In genomic region chr17:1736348-1737281, GRCh38 we compare ENCODE assay signal across 7 cellular contexts. TPM values are rescaled to one million over a fixed set of nuclear protein-coding genes. Genes with fewer than 3 reads are reported as not detected.
DNase-seq lines count a peak whose midpoint lies in the region; ATAC-seq and TF ChIP-seq lines count a peak whose summit lies in the region.

No MANE protein-coding gene starts in this region.

- H3K4me2 ChIP-seq in HCT116 (ENCODE audit: low read length) (no peak overlapping the region), fibroblast of lung (ENCODE audit: extremely low read depth, insufficient read depth, low read length) (no peak overlapping the region)

- intact Hi-C loops in HCT116 (cut with micrococcal nuclease) = no loop called here
- intact Hi-C loops in sigmoid colon (cut with DNase I) = no loop called here

- H3K4me3 Mint-ChIP-seq in T-helper 17 cell = peak overlapping the region; percentile 28

- no peak for TF ChIP-seq RAD21 in HCT116 (IDR thresholded peaks at IDR 0.05; ENCODE audit: low read depth)

- peak; percentile 28; the same call in 1 of the 2 replicates for ATAC-seq in HCT116
- peak; percentile 81 for ATAC-seq in T-helper 17 cell
- ATAC-seq in HG02623 (IDR thresholded peaks at IDR 0.05; ENCODE audit: unreplicated experiment) = no peak
- ATAC-seq in GM21390 (IDR thresholded peaks at IDR 0.05; ENCODE audit: unreplicated experiment) = no peak
- no peak for ATAC-seq in GM18868 (IDR thresholded peaks at IDR 0.05; ENCODE audit: unreplicated experiment)

- H2AFZ ChIP-seq in HCT116 (ENCODE audit: low read depth, low read length, poor library complexity, severe bottlenecking) = no peak overlapping the region
- no peak overlapping the region for H2AFZ ChIP-seq in fibroblast of lung (ENCODE audit: low read length)

- H3K27ac ChIP-seq in HCT116 (ENCODE audit: low read depth, low read length) (no peak overlapping the region), fibroblast of lung (ENCODE audit: insufficient read depth, low read length) (no peak overlapping the region), sigmoid colon (peak overlapping the region in 3 of 4 donors; percentile 2 to 7 (median 4))

- H3K4me1 ChIP-seq in HCT116 (ENCODE audit: control insufficient read depth in 1 of 2, insufficient read depth in 2 of 2, low read length in 2 of 2) = no peaks in the 10 kb centered on the region
- H3K4me1 ChIP-seq in fibroblast of lung (ENCODE audit: control insufficient read depth, extremely low read depth, insufficient read depth, low read length) = no peaks in the 10 kb centered on the region
- H3K4me1 ChIP-seq in sigmoid colon = peaks cover 0 to 16% (median 12%) of the 10 kb centered on the region in 4 donors

- RAD21 ChIA-PET in HCT116 (lab: Charles Lee; ENCODE audit: low non-redundant PET in 1 of 2, low total read pairs in 2 of 2, uncharacterized antibody in 2 of 2, unreplicated experiment in 2 of 2) = no interaction called here

- peak overlapping the region; percentile 87 for H3K27ac Mint-ChIP-seq in T-helper 17 cell

- no peak for TF ChIP-seq EP300 in sigmoid colon (IDR thresholded peaks at IDR 0.05)

- H3K9me3 ChIP-seq in HCT116 (ENCODE audit: control insufficient read depth in 1 of 2, insufficient read depth in 1 of 2, low read depth in 1 of 2, low read length in 2 of 2) (no peaks in the 10 kb centered on the region), T-helper 17 cell (ENCODE audit: control insufficient read depth, low read length, poor library complexity, severe bottlenecking) (no peaks in the 10 kb centered on the region), fibroblast of lung (ENCODE audit: control insufficient read depth, insufficient read depth, low read depth, low read length) (no peaks in the 10 kb centered on the region), sigmoid colon (no peaks in the 10 kb centered on the region)

- CTCF ChIA-PET in HCT116 (lab: Charles Lee) = no interaction called here

- TF ChIP-seq CTCF in HCT116 (IDR thresholded peaks at IDR 0.05 in 2 of 3, conservative IDR thresholded peaks at IDR 0.05 in 1 of 3; ENCODE audit: borderline replicate concordance in 1 of 3, insufficient read depth in 1 of 3, low read depth in 2 of 3, low read length in 2 of 3) (no peak), fibroblast of lung (conservative IDR thresholded peaks at IDR 0.05 in 1 of 2, IDR thresholded peaks at IDR 0.05 in 1 of 2; ENCODE audit: low read depth in 1 of 2, low read length in 2 of 2) (no peak), sigmoid colon (IDR thresholded peaks at IDR 0.05) (no peak)

- H3K4me3 ChIP-seq in HCT116 (replicated peaks in 1 of 2; ENCODE audit: low read depth in 1 of 2, low read length in 2 of 2) (no peak overlapping the region), fibroblast of lung (replicated peaks in 1 of 4; ENCODE audit: control extremely low read depth in 1 of 4, insufficient read depth in 1 of 4, low read depth in 3 of 4, low read length in 4 of 4) (no peak overlapping the region), sigmoid colon (no peak overlapping the region)

- POLR2A ChIA-PET in HCT116 (lab: Charles Lee) = interaction anchor here (0.5 kb wide), 1 partner anchor 100 kb away, joined by 3 read pairs; no protein-coding TSS in a partner anchor

- no peaks in the 10 kb centered on the region for H3K27me3 Mint-ChIP-seq in T-helper 17 cell

- 65 to 67% methylated on average over 25 of the region's 25 CpGs for WGBS in sigmoid colon, 2 donors

- no peaks in the 10 kb centered on the region for H3K9me2 ChIP-seq in HCT116 (ENCODE audit: insufficient read depth)

- TF ChIP-seq POLR2A in HCT116 (IDR thresholded peaks at IDR 0.05; ENCODE audit: borderline replicate concordance, extremely low read depth, insufficient read depth, insufficient read length) = no peak
- TF ChIP-seq POLR2A in sigmoid colon (IDR thresholded peaks at IDR 0.05) = no peak

- H3K36me3 Mint-ChIP-seq in T-helper 17 cell (ENCODE audit: low read depth) = peaks cover 3% of the 10 kb centered on the region

- no peak overlapping the region for H3K9ac ChIP-seq in HCT116 (ENCODE audit: low read length)
- H3K9ac ChIP-seq in fibroblast of lung (ENCODE audit: insufficient read depth, low read length) = no peak overlapping the region

- H4K20me1 ChIP-seq in HCT116 (ENCODE audit: insufficient read depth) = no peaks in the 10 kb centered on the region
- H4K20me1 ChIP-seq in fibroblast of lung (ENCODE audit: control insufficient read depth, extremely low read depth, insufficient read depth, low read length) = no peaks in the 10 kb centered on the region

- DNase-seq in HCT116 (ENCODE audit: low read depth, low spot score) = no peak
- DNase-seq in T-helper 17 cell = peak; percentile 39 to 46 (median 45)
- peak; percentile 59 to 82 for DNase-seq in fibroblast of lung (ENCODE audit: low read depth in 2 of 2)
- peak; percentile 83 for DNase-seq in sigmoid colon

- H3K27me3 ChIP-seq in HCT116 (ENCODE audit: insufficient read depth, low read length) = no peaks in the 10 kb centered on the region
- H3K27me3 ChIP-seq in fibroblast of lung (ENCODE audit: control insufficient read depth, insufficient read depth, low read length) = no peaks in the 10 kb centered on the region
- H3K27me3 ChIP-seq in sigmoid colon = no peaks in the 10 kb centered on the region

- peaks cover 9% of the 10 kb centered on the region for H3K4me1 Mint-ChIP-seq in T-helper 17 cell

- no TSS peak for BruUV-seq in HCT116 (replicated peaks; lab: Mats Ljungman, UMichigan)

- H3K79me2 ChIP-seq in HCT116 (ENCODE audit: insufficient read depth, low read length) (no peaks in the 10 kb centered on the region), fibroblast of lung (ENCODE audit: control insufficient read depth, insufficient read depth, low read length) (no peaks in the 10 kb centered on the region)

- H3K36me3 ChIP-seq in HCT116 (ENCODE audit: control insufficient read depth in 1 of 2, insufficient read depth in 2 of 2, low read length in 2 of 2) = no peaks in the 10 kb centered on the region
- H3K36me3 ChIP-seq in fibroblast of lung (ENCODE audit: control insufficient read depth, insufficient read depth, low read length) = peaks cover 16% of the 10 kb centered on the region
- peaks cover 21 to 60% (median 24%) of the 10 kb centered on the region in 4 donors for H3K36me3 ChIP-seq in sigmoid colon

TF ChIP-seq in HCT116, 20 proteins besides CTCF, POLR2A, EP300 and RAD21:
- TF ChIP-seq POLR2AphosphoS5 (IDR thresholded peaks at IDR 0.05; ENCODE audit: low read depth, low read length) = no peak
- TF ChIP-seq EZH2 (IDR thresholded peaks at IDR 0.05) = no peak

RNA-seq across cellular contexts. Expression of gene SERPINF2, which starts 6.1 kb away (rescaled TPM):
- total RNA-seq in HCT116 (2021; ENCODE audit: unreplicated experiment) (2.5 TPM), T-helper 17 cell (under 1 TPM; 0.29 to 0.67 TPM), fibroblast of lung (under 0.01 and 0.17 TPM in 2 replicates), sigmoid colon (1 to 10 TPM; 2.9 to 7.2 (median 4.1) TPM)
- polyA plus RNA-seq in HCT116 (2012) = 4.5 and 5.1 TPM in 2 replicates
- polyA plus RNA-seq in fibroblast of lung (0.06 and 0.09 TPM in 2 replicates), sigmoid colon (10 to 100 TPM in 1 of 3 donors, 1 to 10 TPM in 1, under 1 TPM in 1; 0.69 to 12.9 (median 1.2) TPM)
- polyA plus RNA-seq in fibroblast of lung (2012) = 0.10 TPM in 1 of 2 replicates, not detected in the other
- 0.59 TPM in 1 of 2 replicates, not detected in the other for polyA minus RNA-seq in fibroblast of lung (ENCODE audit: low replicate concordance)

RNA-seq across cellular contexts. Expression of gene WDR81, which starts 12.1 kb away (rescaled TPM):
- total RNA-seq in HCT116 (2021; ENCODE audit: unreplicated experiment) = 17.3 TPM
- 10.1 and 10.8 TPM in 2 replicates for polyA plus RNA-seq in HCT116 (2012)
- total RNA-seq in T-helper 17 cell = 10 to 100 TPM; 38.2 to 41.2 TPM
- 26.2 and 31.5 TPM in 2 replicates for total RNA-seq in fibroblast of lung
- polyA plus RNA-seq in fibroblast of lung = 5.4 and 6.6 TPM in 2 replicates
- 11.7 and 15.4 TPM in 2 replicates for polyA plus RNA-seq in fibroblast of lung (2012)
- polyA minus RNA-seq in fibroblast of lung (ENCODE audit: low replicate concordance) = 18.6 and 20.9 TPM in 2 replicates
- 10 to 100 TPM; 21.8 to 49.3 (median 28.2) TPM for total RNA-seq in sigmoid colon
- polyA plus RNA-seq in sigmoid colon = 10 to 100 TPM in 1 of 3 donors, 1 to 10 TPM in 2; 6.6 to 29.3 (median 7.4) TPM

RNA-seq across cellular contexts. Expression of gene SERPINF1, which starts 25.2 kb away (rescaled TPM):
- 2.7 TPM for total RNA-seq in HCT116 (2021; ENCODE audit: unreplicated experiment)
- polyA plus RNA-seq in HCT116 (2012) = 0.82 and 1.9 TPM in 2 replicates
- under 1 TPM in 1 of 2 donors, not detected in 1; 0.52 TPM for total RNA-seq in T-helper 17 cell
- total RNA-seq in fibroblast of lung = 199 and 429 TPM in 2 replicates
- 140 and 360 TPM in 2 replicates for polyA plus RNA-seq in fibroblast of lung
- polyA plus RNA-seq in fibroblast of lung (2012) = 77.7 and 190 TPM in 2 replicates
- 42.1 and 138 TPM in 2 replicates for polyA minus RNA-seq in fibroblast of lung (ENCODE audit: low replicate concordance)
- total RNA-seq in sigmoid colon = 100 to 1,000 TPM; 275 to 539 (median 352) TPM
- polyA plus RNA-seq in sigmoid colon = 100 to 1,000 TPM in 2 of 3 donors, 10 to 100 TPM in 1; 77.7 to 124 (median 112) TPM

RNA-seq across cellular contexts. Expression of gene TLCD2, which starts 26.4 kb away (rescaled TPM):
- total RNA-seq in HCT116 (2021; ENCODE audit: unreplicated experiment) (1.8 TPM), T-helper 17 cell (1 to 10 TPM in 1 of 2 donors, under 1 TPM in 1; 0.26 to 1.4 TPM), fibroblast of lung (5.1 and 9.7 TPM in 2 replicates), sigmoid colon (1 to 10 TPM; 2.6 to 5.4 (median 4.1) TPM)
- polyA plus RNA-seq in HCT116 (2012) = 1.5 and 1.9 TPM in 2 replicates
- polyA plus RNA-seq in fibroblast of lung (3.3 and 7.1 TPM in 2 replicates), sigmoid colon (10 to 100 TPM in 1 of 3 donors, 1 to 10 TPM in 2; 7.2 to 23.2 (median 9.2) TPM)
- polyA plus RNA-seq in fibroblast of lung (2012) = 3.8 and 10.9 TPM in 2 replicates
- 2.7 and 12.4 TPM in 2 replicates for polyA minus RNA-seq in fibroblast of lung (ENCODE audit: low replicate concordance)

RNA-seq across cellular contexts. Expression of gene PRPF8, which starts 51.9 kb away (rescaled TPM):
- total RNA-seq in HCT116 (2021; ENCODE audit: unreplicated experiment) = 386 TPM
- polyA plus RNA-seq in HCT116 (2012) = 284 and 382 TPM in 2 replicates
- 100 to 1,000 TPM; 451 to 472 TPM for total RNA-seq in T-helper 17 cell
- 74.5 and 122 TPM in 2 replicates for total RNA-seq in fibroblast of lung
- 88.9 and 140 TPM in 2 replicates for polyA plus RNA-seq in fibroblast of lung
- 132 and 182 TPM in 2 replicates for polyA plus RNA-seq in fibroblast of lung (2012)
- 607 and 770 TPM in 2 replicates for polyA minus RNA-seq in fibroblast of lung (ENCODE audit: low replicate concordance)
- 100 to 1,000 TPM; 115 to 155 (median 125) TPM for total RNA-seq in sigmoid colon
- polyA plus RNA-seq in sigmoid colon = 10 to 100 TPM; 25.9 to 92.8 (median 34.2) TPM

Comparison
In these comparisons a context has a peak if more than half of its experiments do, and no peak if none do; other contexts are left out.
1. ATAC-seq: peak in HCT116 (single experiment) and T-helper 17 cell (single experiment); none in HG02623 (single experiment), GM21390 (single experiment) and GM18868 (single experiment).
2. H3K27ac ChIP-seq: peak in sigmoid colon (3 of 4); none in HCT116 (single experiment) and fibroblast of lung (single experiment).
3. RNA of gene SERPINF1, which starts 25.2 kb away (total RNA-seq): 275 to 539 TPM in sigmoid colon and 199 to 429 TPM in fibroblast of lung; 2.7 TPM in HCT116 (single experiment) and 0.52 TPM in T-helper 17 cell; every median in the first group is over 10 times any median in the second.